ENCODE assay signal across 2 cellular contexts in the genomic region with DNA sequence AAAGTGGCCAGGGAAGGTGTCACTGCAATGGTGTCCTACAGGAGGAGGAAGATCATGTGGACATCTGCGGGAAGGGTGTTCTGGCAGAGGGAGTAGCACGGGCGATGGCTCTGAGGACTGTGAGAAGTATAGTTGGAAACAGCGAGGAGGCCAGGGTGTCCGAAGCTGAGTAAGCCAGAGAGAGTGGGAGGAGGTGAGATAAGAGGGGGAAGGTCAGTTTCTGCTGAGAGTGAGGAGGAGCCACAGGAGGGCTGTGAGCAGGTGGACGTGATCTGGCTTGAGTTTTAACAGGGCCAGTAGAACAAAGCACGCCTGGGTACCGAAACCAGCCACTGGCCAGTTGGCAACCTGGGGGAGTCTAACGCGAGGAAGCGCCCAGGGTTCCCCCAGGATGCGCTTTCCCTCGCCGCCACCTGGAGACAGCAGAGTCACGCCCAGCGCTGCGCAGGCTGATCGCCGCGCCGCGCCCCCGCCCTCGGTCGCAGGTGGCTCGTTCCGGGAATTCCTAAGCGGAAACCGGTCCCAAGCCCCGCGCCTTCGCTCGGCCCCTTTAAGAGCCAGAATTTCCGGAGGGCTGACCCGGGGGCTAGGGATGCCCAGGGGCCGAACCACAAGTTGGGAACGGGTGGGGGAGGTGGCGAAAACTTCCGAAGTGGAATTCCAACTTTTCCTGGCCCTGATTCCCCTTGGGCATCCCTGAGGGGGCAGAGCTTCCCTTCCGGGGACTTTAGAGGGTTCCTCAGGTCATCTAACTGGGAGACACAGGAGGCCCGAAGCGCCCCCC.
A peak's percentile ranks its signal among the peaks of the same experiment; 100 is the strongest.
TF ChIP-seq lines count a peak whose summit lies in the region.

No MANE protein-coding gene starts in this region.

TF ChIP-seq in A549, 52 proteins besides CTCF, POLR2A, EP300 and RAD21:
- no peak for TF ChIP-seq NR3C1 (IDR thresholded peaks at IDR 0.05)
- TF ChIP-seq PHF8 (IDR thresholded peaks at IDR 0.05; ENCODE audit: borderline replicate concordance, low read depth), result no peak
- TF ChIP-seq, protein P1, sequence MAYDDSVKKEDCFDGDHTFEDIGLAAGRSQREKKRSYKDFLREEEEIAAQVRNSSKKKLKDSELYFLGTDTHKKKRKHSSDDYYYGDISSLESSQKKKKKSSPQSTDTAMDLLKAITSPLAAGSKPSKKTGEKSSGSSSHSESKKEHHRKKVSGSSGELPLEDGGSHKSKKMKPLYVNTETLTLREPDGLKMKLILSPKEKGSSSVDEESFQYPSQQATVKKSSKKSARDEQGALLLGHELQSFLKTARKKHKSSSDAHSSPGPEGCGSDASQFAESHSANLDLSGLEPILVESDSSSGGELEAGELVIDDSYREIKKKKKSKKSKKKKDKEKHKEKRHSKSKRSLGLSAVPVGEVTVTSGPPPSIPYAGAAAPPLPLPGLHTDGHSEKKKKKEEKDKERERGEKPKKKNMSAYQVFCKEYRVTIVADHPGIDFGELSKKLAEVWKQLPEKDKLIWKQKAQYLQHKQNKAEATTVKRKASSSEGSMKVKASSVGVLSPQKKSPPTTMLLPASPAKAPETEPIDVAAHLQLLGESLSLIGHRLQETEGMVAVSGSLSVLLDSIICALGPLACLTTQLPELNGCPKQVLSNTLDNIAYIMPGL (CRISPR knock-in tag; IDR thresholded peaks at IDR 0.05; ENCODE audit: borderline replicate concordance), result no peak
- no peak for TF ChIP-seq BHLHE40 (IDR thresholded peaks at IDR 0.05; ENCODE audit: low read depth, low read length)
- no peak for TF ChIP-seq MYC (IDR thresholded peaks at IDR 0.05; ENCODE audit: borderline replicate concordance, low read length)
- no peak for TF ChIP-seq HEYL (CRISPR knock-in tag; IDR thresholded peaks at IDR 0.05)
- TF ChIP-seq SMC3 (IDR thresholded peaks at IDR 0.05), result no peak
- no peak for TF ChIP-seq MAZ (IDR thresholded peaks at IDR 0.05; ENCODE audit: borderline replicate concordance, low read depth, low read length)
- TF ChIP-seq CHD4 (IDR thresholded peaks at IDR 0.05; ENCODE audit: borderline replicate concordance), result no peak
- no peak for TF ChIP-seq HOXB13 (CRISPR knock-in tag; IDR thresholded peaks at IDR 0.05; ENCODE audit: low read depth)
- TF ChIP-seq NFE2L2 (conservative IDR thresholded peaks at IDR 0.05; ENCODE audit: low read length), result no peak
- TF ChIP-seq JUN (IDR thresholded peaks at IDR 0.05), result no peak
- TF ChIP-seq, protein P2, sequence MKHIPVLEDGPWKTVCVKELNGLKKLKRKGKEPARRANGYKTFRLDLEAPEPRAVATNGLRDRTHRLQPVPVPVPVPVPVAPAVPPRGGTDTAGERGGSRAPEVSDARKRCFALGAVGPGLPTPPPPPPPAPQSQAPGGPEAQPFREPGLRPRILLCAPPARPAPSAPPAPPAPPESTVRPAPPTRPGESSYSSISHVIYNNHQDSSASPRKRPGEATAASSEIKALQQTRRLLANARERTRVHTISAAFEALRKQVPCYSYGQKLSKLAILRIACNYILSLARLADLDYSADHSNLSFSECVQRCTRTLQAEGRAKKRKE (CRISPR knock-in tag; IDR thresholded peaks at IDR 0.05; ENCODE audit: low read depth), result no peak
- TF ChIP-seq, protein P3, sequence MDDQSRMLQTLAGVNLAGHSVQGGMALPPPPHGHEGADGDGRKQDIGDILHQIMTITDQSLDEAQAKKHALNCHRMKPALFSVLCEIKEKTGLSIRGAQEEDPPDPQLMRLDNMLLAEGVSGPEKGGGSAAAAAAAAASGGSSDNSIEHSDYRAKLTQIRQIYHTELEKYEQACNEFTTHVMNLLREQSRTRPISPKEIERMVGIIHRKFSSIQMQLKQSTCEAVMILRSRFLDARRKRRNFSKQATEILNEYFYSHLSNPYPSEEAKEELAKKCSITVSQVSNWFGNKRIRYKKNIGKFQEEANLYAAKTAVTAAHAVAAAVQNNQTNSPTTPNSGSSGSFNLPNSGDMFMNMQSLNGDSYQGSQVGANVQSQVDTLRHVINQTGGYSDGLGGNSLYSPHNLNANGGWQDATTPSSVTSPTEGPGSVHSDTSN (IDR thresholded peaks at IDR 0.05), result no peak
- no peak for TF ChIP-seq FOSB (CRISPR knock-in tag; IDR thresholded peaks at IDR 0.05)
- TF ChIP-seq, protein P4, sequence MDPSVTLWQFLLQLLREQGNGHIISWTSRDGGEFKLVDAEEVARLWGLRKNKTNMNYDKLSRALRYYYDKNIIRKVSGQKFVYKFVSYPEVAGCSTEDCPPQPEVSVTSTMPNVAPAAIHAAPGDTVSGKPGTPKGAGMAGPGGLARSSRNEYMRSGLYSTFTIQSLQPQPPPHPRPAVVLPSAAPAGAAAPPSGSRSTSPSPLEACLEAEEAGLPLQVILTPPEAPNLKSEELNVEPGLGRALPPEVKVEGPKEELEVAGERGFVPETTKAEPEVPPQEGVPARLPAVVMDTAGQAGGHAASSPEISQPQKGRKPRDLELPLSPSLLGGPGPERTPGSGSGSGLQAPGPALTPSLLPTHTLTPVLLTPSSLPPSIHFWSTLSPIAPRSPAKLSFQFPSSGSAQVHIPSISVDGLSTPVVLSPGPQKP (IDR thresholded peaks at IDR 0.05; ENCODE audit: low read depth, low read length), result no peak

TF ChIP-seq in GM12878, 131 proteins besides CTCF, POLR2A, EP300 and RAD21 (continues in another document):
- TF ChIP-seq NFIC (IDR thresholded peaks at IDR 0.05; ENCODE audit: low read depth, low read length) (no peak; the same call in 1 of the 2 replicates), RUNX3 (IDR thresholded peaks at IDR 0.05; ENCODE audit: low read length) (peak; percentile 32; the same call in 1 of the 2 replicates), FOS (IDR thresholded peaks at IDR 0.05; ENCODE audit: borderline replicate concordance, extremely low read depth, insufficient read length) (no peak), EED (IDR thresholded peaks at IDR 0.05; ENCODE audit: low read depth) (peak; percentile 86), CBX5 (IDR thresholded peaks at IDR 0.05; ENCODE audit: low read depth) (no peak), ZSCAN29 (IDR thresholded peaks at IDR 0.05) (no peak), NFYA (IDR thresholded peaks at IDR 0.05; ENCODE audit: borderline replicate concordance, low read depth, low read length) (no peak), KLF5 (IDR thresholded peaks at IDR 0.05; ENCODE audit: partially characterized antibody) (no peak), SIN3A (IDR thresholded peaks at IDR 0.05; ENCODE audit: low read depth, low read length) (no peak), NBN (IDR thresholded peaks at IDR 0.05) (peak; percentile 80), TCF3 (IDR thresholded peaks at IDR 0.05; ENCODE audit: borderline replicate concordance, insufficient read depth, low read depth, low read length) (peak; percentile 75), SUPT20H (IDR thresholded peaks at IDR 0.05; ENCODE audit: borderline replicate concordance, control insufficient read depth, low read depth, low read length) (no peak), KDM1A (IDR thresholded peaks at IDR 0.05; ENCODE audit: borderline replicate concordance) (no peak), YY1 (IDR thresholded peaks at IDR 0.05; ENCODE audit: low read depth, low read length) (no peak), RELA (IDR thresholded peaks at IDR 0.05; ENCODE audit: borderline replicate concordance, partially characterized antibody) (peak; percentile 48), HDAC2 (IDR thresholded peaks at IDR 0.05) (no peak), RB1 (IDR thresholded peaks at IDR 0.05; ENCODE audit: borderline replicate concordance) (peak; percentile 26; the same call in 1 of the 2 replicates), IKZF2 (IDR thresholded peaks at IDR 0.05) (peak; percentile 95 to 96), SUZ12 (IDR thresholded peaks at IDR 0.05; ENCODE audit: unreplicated experiment) (no peak), EGR1 (IDR thresholded peaks at IDR 0.05; ENCODE audit: borderline replicate concordance in 1 of 2, low read depth in 2 of 2, low read length in 2 of 2) (peak in 1 of 2 experiments; percentile 83; a peak in 2 of 3 replicates), ATF7 (IDR thresholded peaks at IDR 0.05; ENCODE audit: low read depth) (no peak), CBFB (IDR thresholded peaks at IDR 0.05; ENCODE audit: low read depth) (no peak; the same call in 1 of the 2 replicates), LARP7 (IDR thresholded peaks at IDR 0.05) (no peak; the same call in 1 of the 2 replicates), ZNF207 (IDR thresholded peaks at IDR 0.05; ENCODE audit: borderline replicate concordance) (no peak)
- TF ChIP-seq, protein P5, sequence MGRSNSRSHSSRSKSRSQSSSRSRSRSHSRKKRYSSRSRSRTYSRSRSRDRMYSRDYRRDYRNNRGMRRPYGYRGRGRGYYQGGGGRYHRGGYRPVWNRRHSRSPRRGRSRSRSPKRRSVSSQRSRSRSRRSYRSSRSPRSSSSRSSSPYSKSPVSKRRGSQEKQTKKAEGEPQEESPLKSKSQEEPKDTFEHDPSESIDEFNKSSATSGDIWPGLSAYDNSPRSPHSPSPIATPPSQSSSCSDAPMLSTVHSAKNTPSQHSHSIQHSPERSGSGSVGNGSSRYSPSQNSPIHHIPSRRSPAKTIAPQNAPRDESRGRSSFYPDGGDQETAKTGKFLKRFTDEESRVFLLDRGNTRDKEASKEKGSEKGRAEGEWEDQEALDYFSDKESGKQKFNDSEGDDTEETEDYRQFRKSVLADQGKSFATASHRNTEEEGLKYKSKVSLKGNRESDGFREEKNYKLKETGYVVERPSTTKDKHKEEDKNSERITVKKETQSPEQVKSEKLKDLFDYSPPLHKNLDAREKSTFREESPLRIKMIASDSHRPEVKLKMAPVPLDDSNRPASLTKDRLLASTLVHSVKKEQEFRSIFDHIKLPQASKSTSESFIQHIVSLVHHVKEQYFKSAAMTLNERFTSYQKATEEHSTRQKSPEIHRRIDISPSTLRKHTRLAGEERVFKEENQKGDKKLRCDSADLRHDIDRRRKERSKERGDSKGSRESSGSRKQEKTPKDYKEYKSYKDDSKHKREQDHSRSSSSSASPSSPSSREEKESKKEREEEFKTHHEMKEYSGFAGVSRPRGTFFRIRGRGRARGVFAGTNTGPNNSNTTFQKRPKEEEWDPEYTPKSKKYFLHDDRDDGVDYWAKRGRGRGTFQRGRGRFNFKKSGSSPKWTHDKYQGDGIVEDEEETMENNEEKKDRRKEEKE (IDR thresholded peaks at IDR 0.05), result no peak
- TF ChIP-seq, protein P6, sequence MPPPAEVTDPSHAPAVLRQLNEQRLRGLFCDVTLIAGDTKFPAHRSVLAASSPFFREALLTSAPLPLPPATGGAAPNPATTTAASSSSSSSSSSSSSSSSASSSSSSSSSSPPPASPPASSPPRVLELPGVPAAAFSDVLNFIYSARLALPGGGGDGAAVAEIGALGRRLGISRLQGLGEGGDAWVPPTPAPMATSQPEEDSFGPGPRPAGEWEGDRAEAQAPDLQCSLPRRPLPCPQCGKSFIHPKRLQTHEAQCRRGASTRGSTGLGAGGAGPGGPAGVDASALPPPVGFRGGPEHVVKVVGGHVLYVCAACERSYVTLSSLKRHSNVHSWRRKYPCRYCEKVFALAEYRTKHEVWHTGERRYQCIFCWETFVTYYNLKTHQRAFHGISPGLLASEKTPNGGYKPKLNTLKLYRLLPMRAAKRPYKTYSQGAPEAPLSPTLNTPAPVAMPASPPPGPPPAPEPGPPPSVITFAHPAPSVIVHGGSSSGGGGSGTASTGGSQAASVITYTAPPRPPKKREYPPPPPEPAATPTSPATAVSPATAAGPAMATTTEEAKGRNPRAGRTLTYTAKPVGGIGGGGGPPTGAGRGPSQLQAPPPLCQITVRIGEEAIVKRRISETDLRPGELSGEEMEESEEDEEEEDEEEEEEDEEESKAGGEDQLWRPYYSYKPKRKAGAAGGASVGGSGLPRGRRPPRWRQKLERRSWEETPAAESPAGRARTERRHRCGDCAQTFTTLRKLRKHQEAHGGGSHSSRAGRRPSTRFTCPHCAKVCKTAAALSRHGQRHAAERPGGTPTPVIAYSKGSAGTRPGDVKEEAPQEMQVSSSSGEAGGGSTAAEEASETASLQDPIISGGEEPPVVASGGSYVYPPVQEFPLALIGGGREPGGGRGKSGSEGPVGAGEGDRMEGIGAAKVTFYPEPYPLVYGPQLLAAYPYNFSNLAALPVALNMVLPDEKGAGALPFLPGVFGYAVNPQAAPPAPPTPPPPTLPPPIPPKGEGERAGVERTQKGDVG (CRISPR knock-in tag; IDR thresholded peaks at IDR 0.05), result no peak
- TF ChIP-seq, protein P7, sequence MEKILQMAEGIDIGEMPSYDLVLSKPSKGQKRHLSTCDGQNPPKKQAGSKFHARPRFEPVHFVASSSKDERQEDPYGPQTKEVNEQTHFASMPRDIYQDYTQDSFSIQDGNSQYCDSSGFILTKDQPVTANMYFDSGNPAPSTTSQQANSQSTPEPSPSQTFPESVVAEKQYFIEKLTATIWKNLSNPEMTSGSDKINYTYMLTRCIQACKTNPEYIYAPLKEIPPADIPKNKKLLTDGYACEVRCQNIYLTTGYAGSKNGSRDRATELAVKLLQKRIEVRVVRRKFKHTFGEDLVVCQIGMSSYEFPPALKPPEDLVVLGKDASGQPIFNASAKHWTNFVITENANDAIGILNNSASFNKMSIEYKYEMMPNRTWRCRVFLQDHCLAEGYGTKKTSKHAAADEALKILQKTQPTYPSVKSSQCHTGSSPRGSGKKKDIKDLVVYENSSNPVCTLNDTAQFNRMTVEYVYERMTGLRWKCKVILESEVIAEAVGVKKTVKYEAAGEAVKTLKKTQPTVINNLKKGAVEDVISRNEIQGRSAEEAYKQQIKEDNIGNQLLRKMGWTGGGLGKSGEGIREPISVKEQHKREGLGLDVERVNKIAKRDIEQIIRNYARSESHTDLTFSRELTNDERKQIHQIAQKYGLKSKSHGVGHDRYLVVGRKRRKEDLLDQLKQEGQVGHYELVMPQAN (conservative IDR thresholded peaks at IDR 0.05), result peak; percentile 68
- TF ChIP-seq, protein P8, sequence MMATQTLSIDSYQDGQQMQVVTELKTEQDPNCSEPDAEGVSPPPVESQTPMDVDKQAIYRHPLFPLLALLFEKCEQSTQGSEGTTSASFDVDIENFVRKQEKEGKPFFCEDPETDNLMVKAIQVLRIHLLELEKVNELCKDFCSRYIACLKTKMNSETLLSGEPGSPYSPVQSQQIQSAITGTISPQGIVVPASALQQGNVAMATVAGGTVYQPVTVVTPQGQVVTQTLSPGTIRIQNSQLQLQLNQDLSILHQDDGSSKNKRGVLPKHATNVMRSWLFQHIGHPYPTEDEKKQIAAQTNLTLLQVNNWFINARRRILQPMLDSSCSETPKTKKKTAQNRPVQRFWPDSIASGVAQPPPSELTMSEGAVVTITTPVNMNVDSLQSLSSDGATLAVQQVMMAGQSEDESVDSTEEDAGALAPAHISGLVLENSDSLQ (IDR thresholded peaks at IDR 0.05), result no peak
- TF ChIP-seq, protein P9, sequence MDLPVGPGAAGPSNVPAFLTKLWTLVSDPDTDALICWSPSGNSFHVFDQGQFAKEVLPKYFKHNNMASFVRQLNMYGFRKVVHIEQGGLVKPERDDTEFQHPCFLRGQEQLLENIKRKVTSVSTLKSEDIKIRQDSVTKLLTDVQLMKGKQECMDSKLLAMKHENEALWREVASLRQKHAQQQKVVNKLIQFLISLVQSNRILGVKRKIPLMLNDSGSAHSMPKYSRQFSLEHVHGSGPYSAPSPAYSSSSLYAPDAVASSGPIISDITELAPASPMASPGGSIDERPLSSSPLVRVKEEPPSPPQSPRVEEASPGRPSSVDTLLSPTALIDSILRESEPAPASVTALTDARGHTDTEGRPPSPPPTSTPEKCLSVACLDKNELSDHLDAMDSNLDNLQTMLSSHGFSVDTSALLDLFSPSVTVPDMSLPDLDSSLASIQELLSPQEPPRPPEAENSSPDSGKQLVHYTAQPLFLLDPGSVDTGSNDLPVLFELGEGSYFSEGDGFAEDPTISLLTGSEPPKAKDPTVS (IDR thresholded peaks at IDR 0.05; ENCODE audit: low read depth, low read length), result no peak
- TF ChIP-seq, protein P10, sequence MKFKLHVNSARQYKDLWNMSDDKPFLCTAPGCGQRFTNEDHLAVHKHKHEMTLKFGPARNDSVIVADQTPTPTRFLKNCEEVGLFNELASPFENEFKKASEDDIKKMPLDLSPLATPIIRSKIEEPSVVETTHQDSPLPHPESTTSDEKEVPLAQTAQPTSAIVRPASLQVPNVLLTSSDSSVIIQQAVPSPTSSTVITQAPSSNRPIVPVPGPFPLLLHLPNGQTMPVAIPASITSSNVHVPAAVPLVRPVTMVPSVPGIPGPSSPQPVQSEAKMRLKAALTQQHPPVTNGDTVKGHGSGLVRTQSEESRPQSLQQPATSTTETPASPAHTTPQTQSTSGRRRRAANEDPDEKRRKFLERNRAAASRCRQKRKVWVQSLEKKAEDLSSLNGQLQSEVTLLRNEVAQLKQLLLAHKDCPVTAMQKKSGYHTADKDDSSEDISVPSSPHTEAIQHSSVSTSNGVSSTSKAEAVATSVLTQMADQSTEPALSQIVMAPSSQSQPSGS (IDR thresholded peaks at IDR 0.05; ENCODE audit: low read length), result no peak
